ENCODE assay signal across 10 cellular contexts in genomic region chr2:86649119-86649947, GRCh38.
"Had no signal": no experiment of that assay in that cellular context is flagged by ENCODE, and none has a peak within 500 bp of the region (broad histone marks: within the 10 kb centered on the region; RNA-seq: fewer than 3 reads in every experiment).

No MANE protein-coding gene starts in this region.

- H3K36me3 ChIP-seq: right atrium auricular region had no signal

- H3K4me3 ChIP-seq: right atrium auricular region, skin epidermis had no signal

- DNase-seq: activated CD4-positive, CD25-positive, alpha-beta regulatory T cell treated with anti-CD3 and anti-CD28 coated beads, Interleukin-2, amount 50 U/mL, for 72 hours; activated naive CD4-positive, alpha-beta T cell treated with anti-CD3 and anti-CD28 coated beads, Interleukin-2, amount 10 ng/mL, durations not matched to agents 7 days and 5 days; mammary epithelial cell; nucleus accumbens; stimulated activated CD4-positive, alpha-beta T cell treated with anti-CD3 and anti-CD28 coated beads, Interleukin-4, amount 100 ng/mL, for 24 hours; stimulated activated naive CD4-positive, alpha-beta T cell; T-cell; T1000 had no signal

- H3K27ac ChIP-seq: right atrium auricular region, skin epidermis had no signal

- H3K4me1 ChIP-seq: right atrium auricular region had no signal

- H3K27me3 ChIP-seq: right atrium auricular region had no signal
